ENCODE assay signal across 17 cellular contexts in the genomic region with DNA sequence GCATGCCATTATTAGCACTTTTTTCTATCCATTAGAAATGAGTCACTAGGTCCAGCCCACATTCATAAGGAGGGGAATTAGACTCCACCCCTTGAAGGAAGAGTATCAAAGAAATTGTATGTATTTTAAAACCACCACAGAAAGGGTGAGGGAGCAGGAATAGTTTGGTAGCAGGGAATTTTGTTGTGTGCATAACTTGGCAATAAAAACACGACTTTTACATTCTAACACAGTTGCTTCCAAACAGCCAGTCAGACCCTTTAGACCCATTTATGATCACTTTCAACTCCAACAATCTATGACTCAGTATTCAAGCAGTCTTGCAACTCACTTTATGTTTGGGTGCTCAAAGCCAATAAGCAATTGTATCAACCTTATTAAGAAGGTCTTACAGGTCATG.
DNase-seq lines count a peak whose midpoint lies in the region; ATAC-seq and TF ChIP-seq lines count a peak whose summit lies in the region.
"Had no signal": no experiment of that assay in that cellular context is flagged by ENCODE, and none has a peak within 500 bp of the region (broad histone marks: within the 10 kb centered on the region; RNA-seq: fewer than 3 reads in every experiment).

No MANE protein-coding gene starts in this region.

- no peak overlapping the region for H2BK12ac ChIP-seq in mesenchymal stem cell (ENCODE audit: low read length in 2 of 2)

- no peak overlapping the region for H3K4ac ChIP-seq in mesenchymal stem cell (ENCODE audit: low read depth in 1 of 2, low read length in 2 of 2)

- H3K27ac ChIP-seq in HCT116 (ENCODE audit: low read depth, low read length) (no peak overlapping the region), mesenchymal stem cell (ENCODE audit: low read length, poor library complexity, severe bottlenecking) (no peak overlapping the region), caudate nucleus (ENCODE audit: low read depth, low read length) (no peak overlapping the region), A673 (ENCODE audit: low read depth, low read length, poor library complexity, severe bottlenecking) (no peak overlapping the region)

- peak overlapping the region; percentile 20 for H3K27ac Mint-ChIP-seq in type B pancreatic cell

- no peak for TF ChIP-seq RAD21 in HCT116 (IDR thresholded peaks at IDR 0.05; ENCODE audit: low read depth)

- H3K36me3 ChIP-seq in HCT116 (ENCODE audit: control insufficient read depth in 1 of 2, insufficient read depth in 2 of 2, low read length in 2 of 2) = no peaks in the 10 kb centered on the region
- H3K36me3 ChIP-seq in mesenchymal stem cell (ENCODE audit: control insufficient read depth in 1 of 2, insufficient read depth in 2 of 2, low read depth in 1 of 2, low read length in 2 of 2) = no peaks in the 10 kb centered on the region
- no peaks in the 10 kb centered on the region for H3K36me3 ChIP-seq in A673 (ENCODE audit: insufficient read depth, low read length, poor library complexity, severe bottlenecking)
- H3K36me3 ChIP-seq: HAP-1 had no signal

- H2BK5ac ChIP-seq in mesenchymal stem cell (ENCODE audit: low read depth, low read length, poor library complexity, severe bottlenecking) = no peak overlapping the region

- no peak overlapping the region for H3K23ac ChIP-seq in mesenchymal stem cell (ENCODE audit: low read length in 2 of 2)

- H3K9ac ChIP-seq in HCT116 (ENCODE audit: low read length) = no peak overlapping the region
- H3K9ac ChIP-seq in mesenchymal stem cell (ENCODE audit: low read length) = no peak overlapping the region

- no peak overlapping the region for H2BK120ac ChIP-seq in mesenchymal stem cell (ENCODE audit: low read depth, low read length)

- peaks cover 5 to 18% of the 10 kb centered on the region in 2 experiments; a peak in 3 of 4 replicates for H3K4me1 ChIP-seq in HCT116 (ENCODE audit: control insufficient read depth in 1 of 2, insufficient read depth in 2 of 2, low read length in 2 of 2)
- peaks cover 2% of the 10 kb centered on the region for H3K4me1 ChIP-seq in mesenchymal stem cell (ENCODE audit: control insufficient read depth, insufficient read depth, low read depth, low read length)
- H3K4me1 ChIP-seq in A673 (ENCODE audit: insufficient read depth, low read length, poor library complexity, severe bottlenecking) = no peaks in the 10 kb centered on the region
- H3K4me1 ChIP-seq: HAP-1 had no signal

- no peak for TF ChIP-seq CTCF in HCT116 (IDR thresholded peaks at IDR 0.05 in 2 of 3, conservative IDR thresholded peaks at IDR 0.05 in 1 of 3; ENCODE audit: borderline replicate concordance in 1 of 3, insufficient read depth in 1 of 3, low read depth in 2 of 3, low read length in 2 of 3)
- no peak for TF ChIP-seq CTCF in astrocyte of the spinal cord (IDR thresholded peaks at IDR 0.05; ENCODE audit: low read depth, low read length)
- TF ChIP-seq CTCF in type B pancreatic cell (conservative IDR thresholded peaks at IDR 0.05) = no peak
- no peak for TF ChIP-seq CTCF in A673 (conservative IDR thresholded peaks at IDR 0.05; ENCODE audit: low read depth, low read length)

- no peak overlapping the region for H2AFZ ChIP-seq in HCT116 (ENCODE audit: low read depth, low read length, poor library complexity, severe bottlenecking)
- H2AFZ ChIP-seq in mesenchymal stem cell (ENCODE audit: low read depth, low read length) = no peak overlapping the region

- H3K27me3 ChIP-seq in HCT116 (ENCODE audit: insufficient read depth, low read length) (no peaks in the 10 kb centered on the region), mesenchymal stem cell (ENCODE audit: control insufficient read depth in 1 of 2, insufficient read depth in 1 of 2, low read length in 2 of 2) (no peaks in the 10 kb centered on the region), A673 (replicated peaks; ENCODE audit: insufficient read depth, low read depth, low read length, poor library complexity) (no peaks in the 10 kb centered on the region)

- H3K9me2 ChIP-seq in HCT116 (ENCODE audit: insufficient read depth) = no peaks in the 10 kb centered on the region

- RAD21 ChIA-PET in HCT116 (lab: Charles Lee; ENCODE audit: low non-redundant PET in 1 of 2, low total read pairs in 2 of 2, uncharacterized antibody in 2 of 2, unreplicated experiment in 2 of 2) = no interaction called here

- TF ChIP-seq POLR2A in HCT116 (IDR thresholded peaks at IDR 0.05; ENCODE audit: borderline replicate concordance, extremely low read depth, insufficient read depth, insufficient read length) = no peak

- ATAC-seq in HCT116 = no peak

- POLR2A ChIA-PET in HCT116 (lab: Charles Lee) = no interaction called here
- POLR2A ChIA-PET in A673 (lab: Charles Lee; ENCODE audit: low non-redundant PET) = no interaction called here

- H3K4me3 Mint-ChIP-seq in type B pancreatic cell = no peak overlapping the region

- peaks cover 4% of the 10 kb centered on the region for H3K4me1 Mint-ChIP-seq in type B pancreatic cell (ENCODE audit: unreplicated experiment)

- H3K4me2 ChIP-seq in HCT116 (ENCODE audit: low read length) (0 out of 2 replicates have a peak overlapping the region, but pooled peaks have one; percentile 10), mesenchymal stem cell (ENCODE audit: low read length, poor library complexity, severe bottlenecking) (no peak overlapping the region)

- no peaks in the 10 kb centered on the region for H3K36me3 Mint-ChIP-seq in type B pancreatic cell

- H3K27me3 Mint-ChIP-seq in type B pancreatic cell = no peaks in the 10 kb centered on the region

- no peak overlapping the region for H3K18ac ChIP-seq in mesenchymal stem cell (ENCODE audit: low read depth in 1 of 2, low read length in 2 of 2)

- H3K9me3 ChIP-seq in HCT116 (ENCODE audit: control insufficient read depth in 1 of 2, insufficient read depth in 1 of 2, low read depth in 1 of 2, low read length in 2 of 2) = no peaks in the 10 kb centered on the region
- no peaks in the 10 kb centered on the region for H3K9me3 ChIP-seq in mesenchymal stem cell (ENCODE audit: control insufficient read depth, low read length)
- no peaks in the 10 kb centered on the region for H3K9me3 ChIP-seq in A673 (ENCODE audit: low read depth, low read length, poor library complexity, severe bottlenecking)
- H3K9me3 ChIP-seq: HAP-1 had no signal

- H3K79me1 ChIP-seq in mesenchymal stem cell (replicated peaks; ENCODE audit: low read length, poor library complexity, severe bottlenecking) = no peaks in the 10 kb centered on the region

- no TSS peak for BruUV-seq in HCT116 (replicated peaks; lab: Mats Ljungman, UMichigan)
- BruUV-seq in A673 (replicated peaks; lab: Mats Ljungman, UMichigan) = no TSS peak

- no peak overlapping the region for H2BK15ac ChIP-seq in mesenchymal stem cell (ENCODE audit: low read depth, poor library complexity, severe bottlenecking)

- in situ Hi-C loops in astrocyte of the spinal cord (cut with HindIII; ENCODE audit: low sequenced_read_pairs) = no loop called here

- no peaks in the 10 kb centered on the region for H3K79me2 ChIP-seq in HCT116 (ENCODE audit: insufficient read depth, low read length)

- no peak overlapping the region for H4K8ac ChIP-seq in mesenchymal stem cell (ENCODE audit: low read length)

- H3K9me3 Mint-ChIP-seq in type B pancreatic cell = no peaks in the 10 kb centered on the region

- WGBS in mesenchymal stem cell = 50% methylated on average over 1 of the region's 1 CpG

- CTCF ChIA-PET in HCT116 (lab: Charles Lee) = no interaction called here
- CTCF ChIA-PET in A673 (lab: Charles Lee) = no interaction called here

- no peak overlapping the region for H3K14ac ChIP-seq in mesenchymal stem cell (ENCODE audit: low read length in 2 of 2)

- no peak overlapping the region for H4K91ac ChIP-seq in mesenchymal stem cell (ENCODE audit: low read length)

- H2AK5ac ChIP-seq in mesenchymal stem cell (ENCODE audit: low read length, severe bottlenecking) = no peak overlapping the region

- H3K4me3 ChIP-seq in HCT116 (replicated peaks in 1 of 2; ENCODE audit: low read depth in 1 of 2, low read length in 2 of 2) (no peak overlapping the region), astrocyte of the spinal cord (ENCODE audit: low read depth, low read length) (no peak overlapping the region), mesenchymal stem cell (ENCODE audit: insufficient read depth in 1 of 2, low read depth in 1 of 2, low read length in 2 of 2) (no peak overlapping the region), A673 (ENCODE audit: low read depth, low read length, poor library complexity, severe bottlenecking) (no peak overlapping the region)
- H3K4me3 ChIP-seq: HAP-1 had no signal

- DNase-seq in HCT116 (ENCODE audit: low read depth, low spot score) (no peak), astrocyte of the spinal cord (ENCODE audit: low read depth, low spot score) (peak; percentile 31), mesenchymal stem cell (peak; percentile 56), type B pancreatic cell (ENCODE audit: extremely low spot score, unreplicated experiment) (no peak), caudate nucleus (lab: John Stamatoyannopoulos, UW) (no peak), A673 (ENCODE audit: low spot score) (no peak)
- DNase-seq in stimulated activated CD4-positive, alpha-beta T cell treated with anti-CD3 and anti-CD28 coated beads, Interleukin-12 subunit alpha, Interleukin-12 subunit beta, amount 100 ng/mL, for 4 hours = no peak
- DNase-seq: ACHN, DMS 273 treated with DMSO at 0.1 percent for 48 hours, DND-41, GDM1, NCI-H1105, NCI-H1694 treated with DMSO at 0.1 percent for 48 hours, NCI-H510A, NCI-H82, SHP77 treated with DMSO at 0.1 percent for 48 hours had no signal

- no peaks in the 10 kb centered on the region for H4K20me1 ChIP-seq in HCT116 (ENCODE audit: insufficient read depth)

- intact Hi-C loops in HCT116 (cut with micrococcal nuclease) (no loop called here), A673 (cut with micrococcal nuclease; ENCODE audit: unreplicated experiment) (no loop called here)

TF ChIP-seq in HCT116, 20 proteins besides CTCF, POLR2A, EP300 and RAD21 (continues in another document):
- TF ChIP-seq TCF7L2 (IDR thresholded peaks at IDR 0.05; ENCODE audit: borderline replicate concordance, extremely low read depth, insufficient read depth, insufficient read length) = no peak
- TF ChIP-seq, protein P1, sequence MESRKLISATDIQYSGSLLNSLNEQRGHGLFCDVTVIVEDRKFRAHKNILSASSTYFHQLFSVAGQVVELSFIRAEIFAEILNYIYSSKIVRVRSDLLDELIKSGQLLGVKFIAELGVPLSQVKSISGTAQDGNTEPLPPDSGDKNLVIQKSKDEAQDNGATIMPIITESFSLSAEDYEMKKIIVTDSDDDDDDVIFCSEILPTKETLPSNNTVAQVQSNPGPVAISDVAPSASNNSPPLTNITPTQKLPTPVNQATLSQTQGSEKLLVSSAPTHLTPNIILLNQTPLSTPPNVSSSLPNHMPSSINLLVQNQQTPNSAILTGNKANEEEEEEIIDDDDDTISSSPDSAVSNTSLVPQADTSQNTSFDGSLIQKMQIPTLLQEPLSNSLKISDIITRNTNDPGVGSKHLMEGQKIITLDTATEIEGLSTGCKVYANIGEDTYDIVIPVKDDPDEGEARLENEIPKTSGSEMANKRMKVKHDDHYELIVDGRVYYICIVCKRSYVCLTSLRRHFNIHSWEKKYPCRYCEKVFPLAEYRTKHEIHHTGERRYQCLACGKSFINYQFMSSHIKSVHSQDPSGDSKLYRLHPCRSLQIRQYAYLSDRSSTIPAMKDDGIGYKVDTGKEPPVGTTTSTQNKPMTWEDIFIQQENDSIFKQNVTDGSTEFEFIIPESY (IDR thresholded peaks at IDR 0.05; ENCODE audit: extremely low read depth, insufficient replicate concordance, low read length) = no peak

Comparison
In these comparisons a context has a peak if more than half of its experiments do, and no peak if none do; other contexts are left out.
1. DNase-seq: peak in astrocyte of the spinal cord (single experiment) and mesenchymal stem cell (single experiment); none in HCT116 (single experiment), type B pancreatic cell (single experiment), caudate nucleus (0 of 61), A673 (single experiment) and stimulated activated CD4-positive, alpha-beta T cell treated with anti-CD3 and anti-CD28 coated beads, Interleukin-12 subunit alpha, Interleukin-12 subunit beta, amount 100 ng/mL, for 4 hours (single experiment).